ENCODE assay signal across 1 cellular context in the genomic region with DNA sequence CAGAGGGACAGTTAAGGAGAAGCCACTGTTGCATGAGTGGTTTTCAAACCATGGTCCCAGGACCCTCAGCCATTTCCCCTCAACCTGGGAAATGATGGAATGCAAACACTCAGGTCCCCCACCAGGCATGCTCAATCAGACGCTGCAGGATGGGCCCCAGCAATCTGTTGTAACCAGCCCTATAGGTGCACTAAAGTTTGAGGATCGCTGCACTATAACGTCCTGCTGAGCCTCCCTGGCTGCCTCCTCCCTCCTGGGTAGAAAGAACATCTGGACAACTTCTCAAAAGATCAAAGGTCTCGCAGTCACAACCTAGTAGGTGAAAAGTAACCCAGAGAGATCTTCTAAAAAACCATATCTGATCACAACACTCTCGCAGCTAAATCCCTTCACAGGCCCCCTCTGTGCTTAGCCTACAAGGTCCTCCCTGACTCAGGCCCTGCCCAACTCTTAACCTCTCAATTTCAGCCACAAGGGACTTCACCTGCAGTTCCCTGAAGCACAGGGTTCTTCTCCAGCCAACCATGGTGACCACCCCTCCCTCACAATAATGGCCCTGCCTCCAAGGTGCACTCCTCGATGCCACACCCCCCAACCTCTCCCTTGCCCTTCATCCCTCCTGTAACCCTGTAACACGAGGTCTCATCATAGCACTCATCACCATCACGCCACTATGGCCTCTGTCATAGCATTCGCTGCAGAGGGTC.
TF ChIP-seq lines count a peak whose summit lies in the region.

No MANE protein-coding gene starts in this region.

TF ChIP-seq in HEK293T, 16 proteins besides CTCF, POLR2A, EP300 and RAD21 (continued from another document):
- TF ChIP-seq ELF4 (IDR thresholded peaks at IDR 0.05) (no peak), BHLHE40 (IDR thresholded peaks at IDR 0.05; ENCODE audit: borderline replicate concordance) (no peak)
TF ChIP-seq in HEK293T: peak in this region for 0.
